Comparison of ENCODE assay signal across 2 cellular contexts in the genomic region with DNA sequence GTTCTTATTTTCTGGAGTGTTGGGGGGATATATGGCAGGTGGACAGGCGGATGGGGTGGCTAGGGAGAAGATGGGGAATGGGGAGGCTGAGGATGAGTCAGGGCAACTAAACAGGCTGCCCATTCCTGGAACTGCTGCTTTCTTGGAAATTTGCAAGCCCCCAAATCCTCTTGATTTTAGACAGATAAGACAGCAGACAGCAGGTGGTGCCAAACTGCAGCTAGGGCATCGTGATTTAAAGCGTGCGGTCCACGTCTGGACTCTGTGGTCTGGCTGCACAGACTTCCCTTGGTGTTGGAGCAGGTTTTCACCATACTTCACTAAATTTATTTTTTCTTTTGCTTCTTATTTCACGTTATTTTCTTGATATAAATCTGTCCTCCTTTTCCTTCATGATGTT.
TF ChIP-seq lines count a peak whose summit lies in the region.

No MANE protein-coding gene starts in this region.

TF ChIP-seq in HCT116, 20 proteins besides CTCF, POLR2A, EP300 and RAD21:
- TF ChIP-seq ZFX (IDR thresholded peaks at IDR 0.05) (no peak), ZNF274 (IDR thresholded peaks at IDR 0.05; ENCODE audit: low read depth, low read length) (no peak), POLR2AphosphoS5 (IDR thresholded peaks at IDR 0.05; ENCODE audit: low read depth, low read length) (no peak), EGR1 (IDR thresholded peaks at IDR 0.05; ENCODE audit: low read depth) (no peak), FOSL1 (IDR thresholded peaks at IDR 0.05; ENCODE audit: low read depth) (no peak), TCF7L2 (IDR thresholded peaks at IDR 0.05; ENCODE audit: borderline replicate concordance, extremely low read depth, insufficient read depth, insufficient read length) (no peak)
- TF ChIP-seq, protein P1, sequence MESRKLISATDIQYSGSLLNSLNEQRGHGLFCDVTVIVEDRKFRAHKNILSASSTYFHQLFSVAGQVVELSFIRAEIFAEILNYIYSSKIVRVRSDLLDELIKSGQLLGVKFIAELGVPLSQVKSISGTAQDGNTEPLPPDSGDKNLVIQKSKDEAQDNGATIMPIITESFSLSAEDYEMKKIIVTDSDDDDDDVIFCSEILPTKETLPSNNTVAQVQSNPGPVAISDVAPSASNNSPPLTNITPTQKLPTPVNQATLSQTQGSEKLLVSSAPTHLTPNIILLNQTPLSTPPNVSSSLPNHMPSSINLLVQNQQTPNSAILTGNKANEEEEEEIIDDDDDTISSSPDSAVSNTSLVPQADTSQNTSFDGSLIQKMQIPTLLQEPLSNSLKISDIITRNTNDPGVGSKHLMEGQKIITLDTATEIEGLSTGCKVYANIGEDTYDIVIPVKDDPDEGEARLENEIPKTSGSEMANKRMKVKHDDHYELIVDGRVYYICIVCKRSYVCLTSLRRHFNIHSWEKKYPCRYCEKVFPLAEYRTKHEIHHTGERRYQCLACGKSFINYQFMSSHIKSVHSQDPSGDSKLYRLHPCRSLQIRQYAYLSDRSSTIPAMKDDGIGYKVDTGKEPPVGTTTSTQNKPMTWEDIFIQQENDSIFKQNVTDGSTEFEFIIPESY (IDR thresholded peaks at IDR 0.05; ENCODE audit: extremely low read depth, insufficient replicate concordance, low read length): no peak
- TF ChIP-seq, protein P2, sequence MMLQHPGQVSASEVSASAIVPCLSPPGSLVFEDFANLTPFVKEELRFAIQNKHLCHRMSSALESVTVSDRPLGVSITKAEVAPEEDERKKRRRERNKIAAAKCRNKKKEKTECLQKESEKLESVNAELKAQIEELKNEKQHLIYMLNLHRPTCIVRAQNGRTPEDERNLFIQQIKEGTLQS (IDR thresholded peaks at IDR 0.05): no peak

TF ChIP-seq in GM12878, 131 proteins besides CTCF, POLR2A, EP300 and RAD21:
- TF ChIP-seq JUND (IDR thresholded peaks at IDR 0.05; ENCODE audit: low read depth, low read length): no peak
- no peak for TF ChIP-seq IRF4 (IDR thresholded peaks at IDR 0.05; ENCODE audit: low read depth, low read length)
- TF ChIP-seq ZNF622 (IDR thresholded peaks at IDR 0.05): no peak
- TF ChIP-seq, protein P3, sequence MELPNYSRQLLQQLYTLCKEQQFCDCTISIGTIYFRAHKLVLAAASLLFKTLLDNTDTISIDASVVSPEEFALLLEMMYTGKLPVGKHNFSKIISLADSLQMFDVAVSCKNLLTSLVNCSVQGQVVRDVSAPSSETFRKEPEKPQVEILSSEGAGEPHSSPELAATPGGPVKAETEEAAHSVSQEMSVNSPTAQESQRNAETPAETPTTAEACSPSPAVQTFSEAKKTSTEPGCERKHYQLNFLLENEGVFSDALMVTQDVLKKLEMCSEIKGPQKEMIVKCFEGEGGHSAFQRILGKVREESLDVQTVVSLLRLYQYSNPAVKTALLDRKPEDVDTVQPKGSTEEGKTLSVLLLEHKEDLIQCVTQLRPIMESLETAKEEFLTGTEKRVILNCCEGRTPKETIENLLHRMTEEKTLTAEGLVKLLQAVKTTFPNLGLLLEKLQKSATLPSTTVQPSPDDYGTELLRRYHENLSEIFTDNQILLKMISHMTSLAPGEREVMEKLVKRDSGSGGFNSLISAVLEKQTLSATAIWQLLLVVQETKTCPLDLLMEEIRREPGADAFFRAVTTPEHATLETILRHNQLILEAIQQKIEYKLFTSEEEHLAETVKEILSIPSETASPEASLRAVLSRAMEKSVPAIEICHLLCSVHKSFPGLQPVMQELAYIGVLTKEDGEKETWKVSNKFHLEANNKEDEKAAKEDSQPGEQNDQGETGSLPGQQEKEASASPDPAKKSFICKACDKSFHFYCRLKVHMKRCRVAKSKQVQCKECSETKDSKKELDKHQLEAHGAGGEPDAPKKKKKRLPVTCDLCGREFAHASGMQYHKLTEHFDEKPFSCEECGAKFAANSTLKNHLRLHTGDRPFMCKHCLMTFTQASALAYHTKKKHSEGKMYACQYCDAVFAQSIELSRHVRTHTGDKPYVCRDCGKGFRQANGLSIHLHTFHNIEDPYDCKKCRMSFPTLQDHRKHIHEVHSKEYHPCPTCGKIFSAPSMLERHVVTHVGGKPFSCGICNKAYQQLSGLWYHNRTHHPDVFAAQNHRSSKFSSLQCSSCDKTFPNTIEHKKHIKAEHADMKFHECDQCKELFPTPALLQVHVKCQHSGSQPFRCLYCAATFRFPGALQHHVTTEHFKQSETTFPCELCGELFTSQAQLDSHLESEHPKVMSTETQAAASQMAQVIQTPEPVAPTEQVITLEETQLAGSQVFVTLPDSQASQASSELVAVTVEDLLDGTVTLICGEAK (IDR thresholded peaks at IDR 0.05; ENCODE audit: borderline replicate concordance): no peak
- no peak for TF ChIP-seq SIN3A (IDR thresholded peaks at IDR 0.05; ENCODE audit: low read depth, low read length)
- TF ChIP-seq, protein P4, sequence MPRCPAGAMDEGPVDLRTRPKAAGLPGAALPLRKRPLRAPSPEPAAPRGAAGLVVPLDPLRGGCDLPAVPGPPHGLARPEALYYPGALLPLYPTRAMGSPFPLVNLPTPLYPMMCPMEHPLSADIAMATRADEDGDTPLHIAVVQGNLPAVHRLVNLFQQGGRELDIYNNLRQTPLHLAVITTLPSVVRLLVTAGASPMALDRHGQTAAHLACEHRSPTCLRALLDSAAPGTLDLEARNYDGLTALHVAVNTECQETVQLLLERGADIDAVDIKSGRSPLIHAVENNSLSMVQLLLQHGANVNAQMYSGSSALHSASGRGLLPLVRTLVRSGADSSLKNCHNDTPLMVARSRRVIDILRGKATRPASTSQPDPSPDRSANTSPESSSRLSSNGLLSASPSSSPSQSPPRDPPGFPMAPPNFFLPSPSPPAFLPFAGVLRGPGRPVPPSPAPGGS (IDR thresholded peaks at IDR 0.05; ENCODE audit: borderline replicate concordance, insufficient read depth, low read depth, low read length, poor library complexity, severe bottlenecking): no peak
- TF ChIP-seq, protein P5, sequence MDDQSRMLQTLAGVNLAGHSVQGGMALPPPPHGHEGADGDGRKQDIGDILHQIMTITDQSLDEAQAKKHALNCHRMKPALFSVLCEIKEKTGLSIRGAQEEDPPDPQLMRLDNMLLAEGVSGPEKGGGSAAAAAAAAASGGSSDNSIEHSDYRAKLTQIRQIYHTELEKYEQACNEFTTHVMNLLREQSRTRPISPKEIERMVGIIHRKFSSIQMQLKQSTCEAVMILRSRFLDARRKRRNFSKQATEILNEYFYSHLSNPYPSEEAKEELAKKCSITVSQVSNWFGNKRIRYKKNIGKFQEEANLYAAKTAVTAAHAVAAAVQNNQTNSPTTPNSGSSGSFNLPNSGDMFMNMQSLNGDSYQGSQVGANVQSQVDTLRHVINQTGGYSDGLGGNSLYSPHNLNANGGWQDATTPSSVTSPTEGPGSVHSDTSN (IDR thresholded peaks at IDR 0.05; ENCODE audit: insufficient replicate concordance, low read depth, low read length): no peak
- TF ChIP-seq NR2C1 (IDR thresholded peaks at IDR 0.05): no peak
- TF ChIP-seq KLF5 (IDR thresholded peaks at IDR 0.05; ENCODE audit: partially characterized antibody): no peak
